24 cellular contexts compared by ENCODE assay signal in the genomic region with DNA sequence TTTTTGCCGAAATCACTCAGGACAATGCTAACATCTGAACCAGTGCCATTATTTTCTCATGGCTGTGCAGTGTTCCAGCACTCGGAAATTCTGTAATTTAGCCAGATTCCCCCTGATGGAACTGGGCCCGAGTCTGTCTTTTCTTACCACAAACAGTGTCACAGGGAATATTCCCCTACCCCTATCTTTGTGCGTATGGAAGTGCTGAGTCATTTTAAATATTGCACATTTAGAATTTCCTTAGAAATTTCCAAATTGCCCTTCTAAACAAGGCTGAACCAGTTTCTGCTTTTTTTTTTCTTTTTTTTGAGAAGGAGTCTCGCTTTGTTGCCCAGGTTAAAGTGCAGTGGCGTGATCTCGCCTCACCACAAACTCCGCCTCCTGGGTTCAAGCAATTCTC.
"Had no signal": no experiment of that assay in that cellular context is flagged by ENCODE, and none has a peak within 500 bp of the region (broad histone marks: within the 10 kb centered on the region; RNA-seq: fewer than 3 reads in every experiment).

No MANE protein-coding gene starts in this region.

- H3K4me1 Mint-ChIP-seq: activated T-helper 17 cell treated with anti-CD3 and anti-CD28 coated beads, Interleukin-2, amount 50 U/mL, for 72 hours had no signal

- H3K27me3 Mint-ChIP-seq: activated CD4-positive, alpha-beta memory T cell treated with anti-CD3 and anti-CD28 coated beads for 36 hours; activated CD4-positive, alpha-beta T cell treated with anti-CD3 and anti-CD28 coated beads, Interleukin-2, amount 10 ng/mL, durations not matched to agents 7 days and 5 days; activated naive CD8-positive, alpha-beta T cell; activated T-helper 17 cell treated with anti-CD3 and anti-CD28 coated beads, Interleukin-2, amount 50 U/mL, for 72 hours had no signal

- H3K27ac Mint-ChIP-seq: activated CD4-positive, alpha-beta memory T cell treated with anti-CD3 and anti-CD28 coated beads for 36 hours; activated CD4-positive, alpha-beta T cell treated with anti-CD3 and anti-CD28 coated beads, Interleukin-2, amount 10 ng/mL, durations not matched to agents 7 days and 5 days; activated naive CD4-positive, alpha-beta T cell treated with anti-CD3 and anti-CD28 coated beads for 36 hours; activated naive CD8-positive, alpha-beta T cell; activated T-helper 17 cell treated with anti-CD3 and anti-CD28 coated beads, Interleukin-2, amount 50 U/mL, for 72 hours had no signal

- H3K4me3 Mint-ChIP-seq: activated CD4-positive, alpha-beta memory T cell treated with anti-CD3 and anti-CD28 coated beads for 36 hours; activated CD4-positive, alpha-beta T cell treated with anti-CD3 and anti-CD28 coated beads, Interleukin-2, amount 10 ng/mL, durations not matched to agents 7 days and 5 days; activated naive CD4-positive, alpha-beta T cell treated with anti-CD3 and anti-CD28 coated beads for 36 hours; activated naive CD8-positive, alpha-beta T cell; activated T-helper 17 cell treated with anti-CD3 and anti-CD28 coated beads, Interleukin-2, amount 50 U/mL, for 72 hours had no signal

- H3K9me3 Mint-ChIP-seq: activated CD4-positive, alpha-beta memory T cell treated with anti-CD3 and anti-CD28 coated beads for 36 hours; activated CD4-positive, alpha-beta T cell treated with anti-CD3 and anti-CD28 coated beads, Interleukin-2, amount 10 ng/mL, durations not matched to agents 7 days and 5 days; activated T-helper 17 cell treated with anti-CD3 and anti-CD28 coated beads, Interleukin-2, amount 50 U/mL, for 72 hours had no signal

- ATAC-seq: activated T-helper 17 cell treated with anti-CD3 and anti-CD28 coated beads, Interleukin-2, amount 50 U/mL, for 72 hours; Panc1 had no signal

- H3K4me3 ChIP-seq: SJSA1 had no signal

- H3K27ac ChIP-seq: SJSA1, VCaP had no signal

- H3K9me3 ChIP-seq: SJSA1 had no signal

- DNase-seq: activated CD4-positive, alpha-beta memory T cell treated with anti-CD3 and anti-CD28 coated beads for 36 hours; activated CD4-positive, alpha-beta T cell treated with anti-CD3 and anti-CD28 coated beads, Interleukin-2, amount 10 ng/mL, durations not matched to agents 7 days and 5 days; activated CD4-positive, CD25-positive, alpha-beta regulatory T cell; activated CD8-positive, alpha-beta memory T cell treated with anti-CD3 and anti-CD28 coated beads for 24 hours; activated gamma-delta T cell; activated naive CD4-positive, alpha-beta T cell treated with anti-CD3 and anti-CD28 coated beads for 36 hours; activated T-cell treated with anti-CD3 and anti-CD28 coated beads, Interleukin-2, amount 50 U/mL, for 48 hours; cerebellar nuclear complex; KG1; NCI-H1105; NCI-H1436; NCI-H1694 treated with DMSO at 0.1 percent for 48 hours; NCI-H2029 treated with DMSO at 0.1 percent for 48 hours; NCI-H345; NCI-H510A; NCI-H526 treated with DMSO at 0.1 percent for 48 hours; NCI-H82; Right ventricle myocardium superior; T-helper 2 cell had no signal

- H3K27me3 ChIP-seq: SJSA1 had no signal
